In genomic region chr5:65034782-65035181, GRCh38 we compare ENCODE assay signal across 8 cellular contexts.
A peak's percentile ranks its signal among the peaks of the same experiment; 100 is the strongest.
DNase-seq lines count a peak whose midpoint lies in the region; ATAC-seq and TF ChIP-seq lines count a peak whose summit lies in the region.

No MANE protein-coding gene starts in this region.

- H3K27me3 ChIP-seq in endodermal cell (ENCODE audit: control insufficient read depth, insufficient read depth, low read length, poor library complexity, severe bottlenecking): no peaks in the 10 kb centered on the region
- H3K27me3 ChIP-seq in osteoblast (ENCODE audit: insufficient read depth, low read length): no peaks in the 10 kb centered on the region

- peak overlapping the region; percentile 87 for H2AFZ ChIP-seq in osteoblast (ENCODE audit: low read length)

- no peaks in the 10 kb centered on the region for H3K36me3 Mint-ChIP-seq in endodermal cell (ENCODE audit: low read depth)

- POLR2A ChIA-PET in GM10248 (lab: Yijun Ruan, JAX): no interaction called here
- POLR2A ChIA-PET in HEK293T (lab: Yijun Ruan, JAX): interaction anchor here (0.9 to 1.2 kb wide), 4 partner anchors 8 to 447 kb away, joined by 3 to 5 read pairs (median 4); partner anchors contain the start of gene ADAMTS6

- H3K27me3 Mint-ChIP-seq in endodermal cell (ENCODE audit: insufficient read depth): peaks cover 3% of the 10 kb centered on the region

- H3K36me3 ChIP-seq in endodermal cell (ENCODE audit: control insufficient read depth, insufficient read depth, low read length) (no peaks in the 10 kb centered on the region), osteoblast (ENCODE audit: insufficient read depth, low read length) (no peaks in the 10 kb centered on the region)

- ATAC-seq in HG03565 (IDR thresholded peaks at IDR 0.05; ENCODE audit: unreplicated experiment): no peak

- H3K9me3 ChIP-seq in endodermal cell (ENCODE audit: control insufficient read depth, low read length) (no peaks in the 10 kb centered on the region), osteoblast (ENCODE audit: low read depth, low read length) (no peaks in the 10 kb centered on the region)

- H3K4me1 ChIP-seq in endodermal cell (ENCODE audit: control insufficient read depth, insufficient read depth, low read length): peaks cover 15% of the 10 kb centered on the region
- peaks cover 24% of the 10 kb centered on the region for H3K4me1 ChIP-seq in osteoblast (ENCODE audit: insufficient read depth, low read length)

- WGBS in endodermal cell (ENCODE audit: insufficient coverage in 1 of 2, insufficient read length in 1 of 2), 2 experiments: 86 to 95% methylated on average over 8 to 13 of the region's 13 CpGs

- no peaks in the 10 kb centered on the region for H3K9me3 Mint-ChIP-seq in endodermal cell

- peak overlapping the region; percentile 91 for H3K27ac ChIP-seq in endodermal cell (ENCODE audit: low read depth, low read length)
- peak overlapping the region; percentile 94 for H3K27ac ChIP-seq in osteoblast (ENCODE audit: low read depth, low read length)

- TF ChIP-seq CTCF in GM13976 (IDR thresholded peaks at IDR 0.05; ENCODE audit: borderline replicate concordance, control extremely low read depth, extremely low read depth, insufficient read depth, missing control alignments) (no peak), endodermal cell (conservative IDR thresholded peaks at IDR 0.05) (no peak), osteoblast (IDR thresholded peaks at IDR 0.05; ENCODE audit: extremely low read depth, low read depth, low read length) (no peak), GM10248 (IDR thresholded peaks at IDR 0.05; ENCODE audit: control extremely low read depth, extremely low read depth, low read depth, missing control alignments) (no peak)

- H3K9ac ChIP-seq in endodermal cell (ENCODE audit: extremely low read depth, low read length, poor library complexity, severe bottlenecking): peak overlapping the region; percentile 82

- H3K4me3 Mint-ChIP-seq in endodermal cell: peak overlapping the region; percentile 52

- H3K4me1 Mint-ChIP-seq in endodermal cell: peaks cover 18% of the 10 kb centered on the region

- CTCF ChIA-PET in GM10248 (lab: Yijun Ruan, JAX) (interaction anchor here (1.0 to 8.1 kb wide), 4 partner anchors 13 to 224 kb away, joined by 3 to 51 read pairs (median 4); no protein-coding TSS in a partner anchor), HEK293T (lab: Yijun Ruan, JAX) (no interaction called here)

- DNase-seq in GM13976 (ENCODE audit: low spot score) (peak; percentile 26), NCI-H69 (lab: John Stamatoyannopoulos, UW) (peak; percentile 98), endodermal cell (peak; percentile 72), osteoblast (ENCODE audit: insufficient read length, low spot score, missing footprints) (no peak), GM10248 (ENCODE audit: extremely low spot score) (no peak), NCI-H2196 treated with DMSO at 0.1 percent for 48 hours (lab: John Stamatoyannopoulos, UW; ENCODE audit: unreplicated experiment) (no peak), HEK293T (ENCODE audit: extremely low spot score) (no peak)

- H3K79me2 ChIP-seq in osteoblast (ENCODE audit: insufficient read depth, low read length): no peaks in the 10 kb centered on the region

- peak overlapping the region; percentile 69 for H3K4me2 ChIP-seq in osteoblast (ENCODE audit: insufficient read depth, low read length)

- H3K27ac Mint-ChIP-seq in endodermal cell: peak overlapping the region; percentile 28

- H3K4me3 ChIP-seq in endodermal cell (ENCODE audit: low read length): peak overlapping the region; percentile 80
- H3K4me3 ChIP-seq in osteoblast (ENCODE audit: insufficient read depth, low read length): peak overlapping the region; percentile 69

- no peaks in the 10 kb centered on the region for H4K20me1 ChIP-seq in osteoblast (ENCODE audit: insufficient read depth, low read length)

- in situ Hi-C loops in GM13976 (cut with MboI; ENCODE audit: low sequenced_read_pairs, unreplicated experiment): no loop called here

TF ChIP-seq in HEK293T, 16 proteins besides CTCF, POLR2A, EP300 and RAD21:
- TF ChIP-seq FOXA1 (IDR thresholded peaks at IDR 0.05) (no peak), ARNT (IDR thresholded peaks at IDR 0.05) (no peak), FOXM1 (IDR thresholded peaks at IDR 0.05; ENCODE audit: borderline replicate concordance) (no peak), L3MBTL2 (conservative IDR thresholded peaks at IDR 0.05) (no peak), TARDBP (IDR thresholded peaks at IDR 0.05) (no peak), SUZ12 (IDR thresholded peaks at IDR 0.05) (no peak), NFRKB (IDR thresholded peaks at IDR 0.05) (no peak), LEF1 (IDR thresholded peaks at IDR 0.05; ENCODE audit: borderline replicate concordance) (no peak), ELF4 (IDR thresholded peaks at IDR 0.05) (no peak), SP1 (IDR thresholded peaks at IDR 0.05) (no peak), HDGF (IDR thresholded peaks at IDR 0.05; ENCODE audit: borderline replicate concordance) (no peak), CTBP1 (IDR thresholded peaks at IDR 0.05; ENCODE audit: borderline replicate concordance) (no peak), BHLHE40 (IDR thresholded peaks at IDR 0.05; ENCODE audit: borderline replicate concordance) (no peak), FOXK2 (IDR thresholded peaks at IDR 0.05) (no peak), ZNF384 (IDR thresholded peaks at IDR 0.05) (no peak)
- TF ChIP-seq, protein P1, sequence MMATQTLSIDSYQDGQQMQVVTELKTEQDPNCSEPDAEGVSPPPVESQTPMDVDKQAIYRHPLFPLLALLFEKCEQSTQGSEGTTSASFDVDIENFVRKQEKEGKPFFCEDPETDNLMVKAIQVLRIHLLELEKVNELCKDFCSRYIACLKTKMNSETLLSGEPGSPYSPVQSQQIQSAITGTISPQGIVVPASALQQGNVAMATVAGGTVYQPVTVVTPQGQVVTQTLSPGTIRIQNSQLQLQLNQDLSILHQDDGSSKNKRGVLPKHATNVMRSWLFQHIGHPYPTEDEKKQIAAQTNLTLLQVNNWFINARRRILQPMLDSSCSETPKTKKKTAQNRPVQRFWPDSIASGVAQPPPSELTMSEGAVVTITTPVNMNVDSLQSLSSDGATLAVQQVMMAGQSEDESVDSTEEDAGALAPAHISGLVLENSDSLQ (IDR thresholded peaks at IDR 0.05): no peak

Comparison
In these comparisons a context has a peak if more than half of its experiments do, and no peak if none do; other contexts are left out.
1. DNase-seq: peak in GM13976 (single experiment), NCI-H69 (single experiment) and endodermal cell (single experiment); none in osteoblast (single experiment), GM10248 (single experiment), NCI-H2196 treated with DMSO at 0.1 percent for 48 hours (single experiment) and HEK293T (single experiment).